In the genomic region with DNA sequence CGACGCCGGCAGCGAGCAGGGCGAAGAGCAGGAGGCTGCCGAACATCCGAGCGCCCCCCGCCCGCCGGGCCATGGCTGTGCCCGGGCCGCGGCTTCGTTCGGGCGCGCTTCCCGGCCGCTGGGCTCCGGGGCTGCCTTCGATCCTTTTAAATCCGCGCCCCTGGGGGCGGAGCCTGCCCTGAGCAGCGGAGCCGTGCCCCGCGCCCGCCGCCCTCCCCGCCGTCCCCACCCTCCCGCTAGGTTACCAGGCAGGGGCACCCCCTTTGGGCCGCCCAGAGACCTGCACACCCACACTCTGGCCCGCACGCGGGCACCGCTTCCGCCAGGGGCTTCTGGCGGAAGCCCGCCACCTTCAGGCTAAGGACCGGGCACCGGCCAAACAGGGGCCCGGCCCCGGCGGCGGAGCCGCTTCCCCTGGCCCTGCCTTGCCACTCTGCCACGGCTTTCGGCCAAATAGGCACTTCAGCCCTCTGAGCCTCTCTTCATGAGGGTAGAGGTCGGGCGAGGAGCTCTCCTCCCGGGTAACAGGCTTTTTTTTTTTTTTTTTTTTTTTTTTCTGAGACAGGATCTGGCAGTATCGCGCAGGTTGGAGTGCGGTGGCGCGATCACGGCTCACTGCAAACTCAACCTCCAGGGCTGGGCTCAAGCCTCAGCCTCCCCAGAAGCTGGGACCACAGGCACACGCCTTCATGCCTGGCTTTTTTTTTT, we compare ENCODE assay signal across 8 cellular contexts. TPM values are rescaled to one million over a fixed set of nuclear protein-coding genes. Genes with fewer than 3 reads are reported as not detected.
DNase-seq lines count a peak whose midpoint lies in the region; ATAC-seq lines count a peak whose summit lies in the region.

A gene with protein sequence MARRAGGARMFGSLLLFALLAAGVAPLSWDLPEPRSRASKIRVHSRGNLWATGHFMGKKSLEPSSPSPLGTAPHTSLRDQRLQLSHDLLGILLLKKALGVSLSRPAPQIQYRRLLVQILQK (minus strand): TSS at position 120 of the 708 bp plus-strand sequence. CDS start 47 bp downstream, at position 73.

- no peaks in the 10 kb centered on the region for H3K36me3 ChIP-seq in CD4-positive, alpha-beta memory T cell (ENCODE audit: insufficient read depth, low read length)
- H3K36me3 ChIP-seq in endocrine pancreas (ENCODE audit: control insufficient read depth, insufficient read depth, low read length): no peaks in the 10 kb centered on the region

- peak; percentile 87 to 90 (median 88) for DNase-seq in CD4-positive, alpha-beta memory T cell
- DNase-seq in NK-92 (lab: John Stamatoyannopoulos, UW; ENCODE audit: unreplicated experiment) (peak; percentile 19), mesenteric fat pad (ENCODE audit: low spot score) (peak; percentile 94)
- peak; percentile 86 for DNase-seq in activated CD8-positive, alpha-beta memory T cell treated with anti-CD3 and anti-CD28 coated beads, Interleukin-2, amount 10 ng/mL, durations not matched to agents 7 days and 5 days
- peak; percentile 58 for DNase-seq in stimulated activated CD8-positive, alpha-beta memory T cell treated with anti-CD3 and anti-CD28 coated beads, Interleukin-15, amount 100 ng/mL, for 24 hours (ENCODE audit: low read depth)

- H3K4me1 Mint-ChIP-seq in CD4-positive, alpha-beta memory T cell: peaks cover 14 to 52% (median 35%) of the 10 kb centered on the region in 4 donors
- peaks cover 34% of the 10 kb centered on the region for H3K4me1 Mint-ChIP-seq in activated CD8-positive, alpha-beta memory T cell treated with anti-CD3 and anti-CD28 coated beads, Interleukin-2, amount 10 ng/mL, durations not matched to agents 7 days and 5 days

- H3K4me3 ChIP-seq in CD4-positive, alpha-beta memory T cell (ENCODE audit: low read length in 2 of 2): peak within 1 kb of the TSS; percentile 39 to 44
- peak within 1 kb of the TSS; percentile 34 for H3K4me3 ChIP-seq in endocrine pancreas (ENCODE audit: control insufficient read depth, insufficient read depth, low read length)

- POLR2A ChIA-PET in CD4-positive, alpha-beta memory T cell (lab: Charles Lee; ENCODE audit: partially characterized antibody): interaction anchor here (0.6 to 8.8 kb wide), 16 partner anchors 19 to 323 kb away, joined by 3 to 144 read pairs (median 4); a partner anchor contains a TSS

- H3K27ac Mint-ChIP-seq in CD4-positive, alpha-beta memory T cell: peak within 1 kb of the TSS; percentile 89 to 98 (median 93)
- peak within 1 kb of the TSS; percentile 61 for H3K27ac Mint-ChIP-seq in activated CD8-positive, alpha-beta memory T cell treated with anti-CD3 and anti-CD28 coated beads, Interleukin-2, amount 10 ng/mL, durations not matched to agents 7 days and 5 days

- intact Hi-C loops in CD4-positive, alpha-beta memory T cell (cut with micrococcal nuclease): loop anchor here (1.0 kb wide), 4 partner anchors 58 to 270 kb away; a partner anchor contains a TSS

- H3K9me3 ChIP-seq in CD4-positive, alpha-beta memory T cell (ENCODE audit: control insufficient read depth in 1 of 2, low read length in 2 of 2): no peaks in the 10 kb centered on the region
- no peaks in the 10 kb centered on the region for H3K9me3 ChIP-seq in endocrine pancreas (ENCODE audit: control insufficient read depth, low read length)

- no peaks in the 10 kb centered on the region for H3K27me3 Mint-ChIP-seq in CD4-positive, alpha-beta memory T cell
- no peaks in the 10 kb centered on the region for H3K27me3 Mint-ChIP-seq in activated CD8-positive, alpha-beta memory T cell treated with anti-CD3 and anti-CD28 coated beads, Interleukin-2, amount 10 ng/mL, durations not matched to agents 7 days and 5 days

- no peaks in the 10 kb centered on the region for H3K27me3 ChIP-seq in CD4-positive, alpha-beta memory T cell (ENCODE audit: insufficient read depth, low read length)
- no peaks in the 10 kb centered on the region for H3K27me3 ChIP-seq in endocrine pancreas (ENCODE audit: control insufficient read depth, insufficient read depth, low read length)

- H3K9ac ChIP-seq in endocrine pancreas (ENCODE audit: control insufficient read depth, insufficient read depth, low read length): peak within 1 kb of the TSS; percentile 84

- peaks cover 34% of the 10 kb centered on the region for H3K4me1 ChIP-seq in CD4-positive, alpha-beta memory T cell (ENCODE audit: insufficient read depth, low read length)
- no peaks in the 10 kb centered on the region for H3K4me1 ChIP-seq in endocrine pancreas (ENCODE audit: control insufficient read depth, insufficient read depth, low read length)

- H3K4me3 Mint-ChIP-seq in CD4-positive, alpha-beta memory T cell: peak within 1 kb of the TSS; percentile 77 to 87 (median 81)
- H3K4me3 Mint-ChIP-seq in activated CD8-positive, alpha-beta memory T cell treated with anti-CD3 and anti-CD28 coated beads, Interleukin-2, amount 10 ng/mL, durations not matched to agents 7 days and 5 days: peak within 1 kb of the TSS; percentile 65

- H3K27ac ChIP-seq in CD4-positive, alpha-beta memory T cell (ENCODE audit: low read depth, low read length): peak within 1 kb of the TSS; percentile 58

- CTCF ChIA-PET in CD4-positive, alpha-beta memory T cell (lab: Charles Lee; ENCODE audit: partially characterized antibody): interaction anchor here (0.6 to 3.5 kb wide), 28 partner anchors 8 to 270 kb away, joined by 3 to 19 read pairs (median 5); a partner anchor contains a TSS
- CTCF ChIA-PET in activated CD8-positive, alpha-beta memory T cell treated with anti-CD3 and anti-CD28 coated beads, Interleukin-2, amount 10 ng/mL, durations not matched to agents 7 days and 5 days (lab: Charles Lee): interaction anchor here (0.6 to 6.3 kb wide), 22 partner anchors 8 to 270 kb away, joined by 3 to 34 read pairs (median 3); a partner anchor contains a TSS

- peak; percentile 63 for ATAC-seq in GM19397 (IDR thresholded peaks at IDR 0.05; ENCODE audit: unreplicated experiment)
- peak; percentile 50 for ATAC-seq in HG03565 (IDR thresholded peaks at IDR 0.05; ENCODE audit: unreplicated experiment)
- ATAC-seq in activated CD8-positive, alpha-beta memory T cell treated with anti-CD3 and anti-CD28 coated beads, Interleukin-2, amount 10 ng/mL, durations not matched to agents 7 days and 5 days: peak; percentile 68

- H3K9me3 Mint-ChIP-seq in CD4-positive, alpha-beta memory T cell: peaks cover 0 to 2% (median 0%) of the 10 kb centered on the region in 8 donors
- H3K9me3 Mint-ChIP-seq in activated CD8-positive, alpha-beta memory T cell treated with anti-CD3 and anti-CD28 coated beads, Interleukin-2, amount 10 ng/mL, durations not matched to agents 7 days and 5 days (ENCODE audit: low read depth): no peaks in the 10 kb centered on the region

- peaks cover 0 to 15% of the 10 kb centered on the region in 2 donors for H3K36me3 Mint-ChIP-seq in CD4-positive, alpha-beta memory T cell
- H3K36me3 Mint-ChIP-seq in activated CD8-positive, alpha-beta memory T cell treated with anti-CD3 and anti-CD28 coated beads, Interleukin-2, amount 10 ng/mL, durations not matched to agents 7 days and 5 days: peaks cover 8% of the 10 kb centered on the region

RNA-seq across cellular contexts. Expression of the gene that starts here (rescaled TPM):
- total RNA-seq in CD4-positive, alpha-beta memory T cell: 1 to 10 TPM; 2.4 to 2.5 TPM
- 1 to 10 TPM; 4.0 to 4.1 TPM for polyA plus RNA-seq in CD4-positive, alpha-beta memory T cell
- 1 to 10 TPM; 1.5 to 1.8 TPM for total RNA-seq in activated CD8-positive, alpha-beta memory T cell treated with anti-CD3 and anti-CD28 coated beads, Interleukin-2, amount 10 ng/mL, durations not matched to agents 7 days and 5 days
- total RNA-seq in mesenteric fat pad: 67.0 TPM

Comparison
In these comparisons a context has a peak if more than half of its experiments do, and no peak if none do; other contexts are left out.
1. Peak in every context shown above with its lines: DNase-seq, ATAC-seq, H3K4me3 ChIP-seq and H3K27ac ChIP-seq.
2. RNA of the gene that starts here (total RNA-seq): 67.0 TPM in mesenteric fat pad (single experiment); 2.4 to 2.5 TPM in CD4-positive, alpha-beta memory T cell and 1.5 to 1.8 TPM in activated CD8-positive, alpha-beta memory T cell treated with anti-CD3 and anti-CD28 coated beads, Interleukin-2, amount 10 ng/mL, durations not matched to agents 7 days and 5 days; every median in the first group is over 10 times any median in the second.
3. DNase-seq: peak in every context shown above with its lines; median percentile 94 in mesenteric fat pad; 88 in CD4-positive, alpha-beta memory T cell; 86 in activated CD8-positive, alpha-beta memory T cell treated with anti-CD3 and anti-CD28 coated beads, Interleukin-2, amount 10 ng/mL, durations not matched to agents 7 days and 5 days; 58 in stimulated activated CD8-positive, alpha-beta memory T cell treated with anti-CD3 and anti-CD28 coated beads, Interleukin-15, amount 100 ng/mL, for 24 hours; 19 in NK-92.